Comparison of ENCODE assay signal across 23 cellular contexts in genomic region chr4:129046055-129046959, GRCh38. TPM values are rescaled to one million over a fixed set of nuclear protein-coding genes. Genes with fewer than 3 reads are reported as not detected.
A peak's percentile ranks its signal among the peaks of the same experiment; 100 is the strongest.
DNase-seq lines count a peak whose midpoint lies in the region; ATAC-seq and TF ChIP-seq lines count a peak whose summit lies in the region.
"Had no signal": no experiment of that assay in that cellular context is flagged by ENCODE, and none has a peak within 500 bp of the region (broad histone marks: within the 10 kb centered on the region; RNA-seq: fewer than 3 reads in every experiment).

No MANE protein-coding gene starts in this region.

- H4K20me1 ChIP-seq in Karpas-422 (ENCODE audit: insufficient read depth, low read depth, low read length) (no peaks in the 10 kb centered on the region), GM23338 (replicated peaks; ENCODE audit: insufficient read depth) (no peaks in the 10 kb centered on the region)

- TF ChIP-seq CTCF in GM23338 (conservative IDR thresholded peaks at IDR 0.05; ENCODE audit: low read depth in 2 of 2) (no peak), upper lobe of left lung (IDR thresholded peaks at IDR 0.05) (no peak)

- no peaks in the 10 kb centered on the region for H3K27me3 ChIP-seq in Karpas-422 (ENCODE audit: low read length)
- no peaks in the 10 kb centered on the region for H3K27me3 ChIP-seq in GM23338 (ENCODE audit: insufficient read depth)
- no peaks in the 10 kb centered on the region for H3K27me3 ChIP-seq in upper lobe of left lung
- H3K27me3 ChIP-seq: cardiac muscle cell, esophagus muscularis mucosa, uterus had no signal

- H3K36me3 Mint-ChIP-seq in activated T-cell treated with anti-CD3 and anti-CD28 coated beads, Interleukin-2, amount 50 U/mL, for 72 hours (ENCODE audit: insufficient read depth in 2 of 2): peaks cover 3 to 5% of the 10 kb centered on the region in 2 donors
- peaks cover 3 to 10% of the 10 kb centered on the region in 2 donors for H3K36me3 Mint-ChIP-seq in stimulated activated naive B cell treated with anti-CD40 and anti-IgM and Interleukin-4, amounts not matched to agents 10 μg/mL and 1 μg/mL and 100 μg/mL, for 72 hours
- H3K36me3 Mint-ChIP-seq in GM23338 (ENCODE audit: low read depth): peaks cover 1% of the 10 kb centered on the region; the same call in 2 of the 3 replicates
- H3K36me3 Mint-ChIP-seq: activated naive CD8-positive, alpha-beta T cell; CD4-positive, CD25-positive, alpha-beta regulatory T cell had no signal

- no peak overlapping the region for H3K27ac Mint-ChIP-seq in activated T-cell treated with anti-CD3 and anti-CD28 coated beads, Interleukin-2, amount 50 U/mL, for 72 hours
- H3K27ac Mint-ChIP-seq in stimulated activated naive B cell treated with anti-CD40 and anti-IgM and Interleukin-4, amounts not matched to agents 10 μg/mL and 1 μg/mL and 100 μg/mL, for 72 hours: no peak overlapping the region
- no peak overlapping the region for H3K27ac Mint-ChIP-seq in GM23338
- H3K27ac Mint-ChIP-seq: activated naive CD8-positive, alpha-beta T cell; memory B cell; nephron; stimulated activated naive CD8-positive, alpha-beta T cell treated with anti-CD3 and anti-CD28 coated beads, Interleukin-15, Interleukin-2, amounts not matched to agents 100 ng/mL and 50 ng/mL, for 24 hours had no signal

- peaks cover 2 to 7% of the 10 kb centered on the region in 2 donors for H3K9me3 Mint-ChIP-seq in activated T-cell treated with anti-CD3 and anti-CD28 coated beads, Interleukin-2, amount 50 U/mL, for 72 hours
- peaks cover 10 to 11% of the 10 kb centered on the region in 2 donors for H3K9me3 Mint-ChIP-seq in stimulated activated naive B cell treated with anti-CD40 and anti-IgM and Interleukin-4, amounts not matched to agents 10 μg/mL and 1 μg/mL and 100 μg/mL, for 72 hours
- H3K9me3 Mint-ChIP-seq in GM23338: peaks cover 17% of the 10 kb centered on the region; the same call in 2 of the 3 replicates

- no peak overlapping the region for H3K9ac ChIP-seq in Karpas-422 (ENCODE audit: low read length)

- H3K27ac ChIP-seq in Karpas-422 (ENCODE audit: low read length) (0 out of 2 replicates have a peak overlapping the region, but pooled peaks have one; percentile 13), GM23338 (ENCODE audit: low read depth) (no peak overlapping the region), upper lobe of left lung (no peak overlapping the region)
- H3K27ac ChIP-seq: cardiac muscle cell, esophagus muscularis mucosa, HL-60, uterus had no signal

- H3K4me1 Mint-ChIP-seq in activated T-cell treated with anti-CD3 and anti-CD28 coated beads, Interleukin-2, amount 50 U/mL, for 72 hours (ENCODE audit: low read depth): peaks cover 16% of the 10 kb centered on the region
- peaks cover 0 to 5% of the 10 kb centered on the region in 2 donors for H3K4me1 Mint-ChIP-seq in stimulated activated naive B cell treated with anti-CD40 and anti-IgM and Interleukin-4, amounts not matched to agents 10 μg/mL and 1 μg/mL and 100 μg/mL, for 72 hours
- no peaks in the 10 kb centered on the region for H3K4me1 Mint-ChIP-seq in GM23338
- H3K4me1 Mint-ChIP-seq: nephron had no signal

- H3K4me2 ChIP-seq in Karpas-422 (ENCODE audit: low read depth, low read length, poor library complexity, severe bottlenecking) (no peak overlapping the region), GM23338 (no peak overlapping the region)

- peak; percentile 94 to 96 for ATAC-seq in activated T-cell treated with anti-CD3 and anti-CD28 coated beads, Interleukin-2, amount 50 U/mL, for 72 hours (replicated peaks in 1 of 2)
- ATAC-seq in HG02642 (IDR thresholded peaks at IDR 0.05; ENCODE audit: poor library complexity, unreplicated experiment) (peak; percentile 69), GM23338 (no peak), upper lobe of left lung (ENCODE audit: low FRiP score in 2 of 2) (no peak)
- peak; percentile 63 to 68 for ATAC-seq in stimulated activated naive B cell treated with anti-CD40 and anti-IgM and Interleukin-4, amounts not matched to agents 10 μg/mL and 1 μg/mL and 100 μg/mL, for 72 hours (replicated peaks)
- ATAC-seq: Right ventricle myocardium inferior had no signal

- peaks cover 64% of the 10 kb centered on the region for H3K79me2 ChIP-seq in Karpas-422 (ENCODE audit: low read length)
- no peaks in the 10 kb centered on the region for H3K79me2 ChIP-seq in GM23338 (replicated peaks; ENCODE audit: insufficient read depth)

- H3K4me3 Mint-ChIP-seq in activated T-cell treated with anti-CD3 and anti-CD28 coated beads, Interleukin-2, amount 50 U/mL, for 72 hours: no peak overlapping the region
- H3K4me3 Mint-ChIP-seq in stimulated activated naive B cell treated with anti-CD40 and anti-IgM and Interleukin-4, amounts not matched to agents 10 μg/mL and 1 μg/mL and 100 μg/mL, for 72 hours: no peak overlapping the region
- H3K4me3 Mint-ChIP-seq in GM23338: no peak overlapping the region
- H3K4me3 Mint-ChIP-seq: activated naive CD8-positive, alpha-beta T cell; CD4-positive, CD25-positive, alpha-beta regulatory T cell; memory B cell; nephron; stimulated activated naive CD8-positive, alpha-beta T cell treated with anti-CD3 and anti-CD28 coated beads, Interleukin-15, Interleukin-2, amounts not matched to agents 100 ng/mL and 50 ng/mL, for 24 hours had no signal

- no peak for TF ChIP-seq POLR2A in upper lobe of left lung (IDR thresholded peaks at IDR 0.05)

- no peak overlapping the region for H2AFZ ChIP-seq in Karpas-422 (ENCODE audit: low read length)
- no peak overlapping the region for H2AFZ ChIP-seq in GM23338

- H3F3A ChIP-seq in GM23338 (replicated peaks; ENCODE audit: low read depth): no peaks in the 10 kb centered on the region

- no peaks in the 10 kb centered on the region for H3K9me2 ChIP-seq in Karpas-422 (replicated peaks; ENCODE audit: insufficient read depth, low read length)
- H3K9me2 ChIP-seq in GM23338 (ENCODE audit: insufficient read depth): no peaks in the 10 kb centered on the region

- no peaks in the 10 kb centered on the region for H3K27me3 Mint-ChIP-seq in activated T-cell treated with anti-CD3 and anti-CD28 coated beads, Interleukin-2, amount 50 U/mL, for 72 hours (ENCODE audit: low read depth)
- no peaks in the 10 kb centered on the region for H3K27me3 Mint-ChIP-seq in stimulated activated naive B cell treated with anti-CD40 and anti-IgM and Interleukin-4, amounts not matched to agents 10 μg/mL and 1 μg/mL and 100 μg/mL, for 72 hours
- peaks cover 2% of the 10 kb centered on the region for H3K27me3 Mint-ChIP-seq in GM23338 (ENCODE audit: insufficient read depth, low read depth, poor library complexity)
- H3K27me3 Mint-ChIP-seq: activated naive CD8-positive, alpha-beta T cell; CD4-positive, CD25-positive, alpha-beta regulatory T cell; memory B cell; stimulated activated naive CD8-positive, alpha-beta T cell treated with anti-CD3 and anti-CD28 coated beads, Interleukin-15, Interleukin-2, amounts not matched to agents 100 ng/mL and 50 ng/mL, for 24 hours had no signal

- H3K9me3 ChIP-seq in Karpas-422 (ENCODE audit: low read length): no peaks in the 10 kb centered on the region; the same call in 1 of the 2 replicates
- peaks cover 0 to 13% (median 5%) of the 10 kb centered on the region in 4 donors for H3K9me3 ChIP-seq in upper lobe of left lung

- 87 to 96% methylated on average over 1 of the region's 1 CpG for whole genome bisulfite sequencing in upper lobe of left lung, 2 donors

- no peak for DNase-seq in activated T-cell treated with anti-CD3 and anti-CD28 coated beads, Interleukin-2, amount 50 U/mL, for 72 hours
- DNase-seq in activated T-cell treated with anti-CD3 and anti-CD28 coated beads, Interleukin-2, amount 50 U/mL, for 48 hours: no peak
- DNase-seq in Karpas-422 (no peak), GM23338 (ENCODE audit: low spot score) (no peak), upper lobe of left lung (no peak), NCI-H524 (lab: John Stamatoyannopoulos, UW) (no peak)
- no peak for DNase-seq in stimulated activated naive B cell treated with anti-CD40 and anti-IgM and Interleukin-4, amounts not matched to agents 10 μg/mL and 1 μg/mL and 100 μg/mL, for 72 hours
- DNase-seq: ACHN; activated CD8-positive, alpha-beta memory T cell treated with anti-CD3 and anti-CD28 coated beads, Interleukin-2, amount 50 U/mL, for 48 hours; CD4-positive, CD25-positive, alpha-beta regulatory T cell; head of caudate nucleus; kidney; NCI-H1105 treated with DMSO at 0.1 percent for 48 hours; uterus had no signal

- H3K4me3 ChIP-seq in Karpas-422 (ENCODE audit: low read length) (no peak overlapping the region), GM23338 (no peak overlapping the region), upper lobe of left lung (no peak overlapping the region)
- H3K4me3 ChIP-seq: cardiac muscle cell, esophagus muscularis mucosa, uterus had no signal

- no peak for TF ChIP-seq EP300 in upper lobe of left lung (IDR thresholded peaks at IDR 0.05)

- H3K36me3 ChIP-seq in Karpas-422 (ENCODE audit: insufficient read depth, low read length) (peaks cover 5% of the 10 kb centered on the region; the same call in 1 of the 2 replicates), GM23338 (ENCODE audit: insufficient read depth) (no peaks in the 10 kb centered on the region), upper lobe of left lung (no peaks in the 10 kb centered on the region)
- H3K36me3 ChIP-seq: cardiac muscle cell, uterus had no signal

- H3K4me1 ChIP-seq in Karpas-422 (ENCODE audit: low read length) (no peaks in the 10 kb centered on the region), GM23338 (ENCODE audit: insufficient read depth) (no peaks in the 10 kb centered on the region), upper lobe of left lung (no peaks in the 10 kb centered on the region)
- H3K4me1 ChIP-seq: esophagus muscularis mucosa, uterus had no signal

TF ChIP-seq in GM23338, 12 proteins besides CTCF, POLR2A, EP300 and RAD21:
- TF ChIP-seq POLR2AphosphoS5 (IDR thresholded peaks at IDR 0.05; ENCODE audit: low read depth) (no peak), STAT1 (IDR thresholded peaks at IDR 0.05; ENCODE audit: unreplicated experiment) (no peak), NANOG (IDR thresholded peaks at IDR 0.05; ENCODE audit: borderline replicate concordance) (no peak)

RNA-seq across cellular contexts. Expression of gene SCLT1, which starts 47.0 kb away (rescaled TPM):
- 10 to 100 TPM; 24.5 to 25.6 TPM for total RNA-seq in activated T-cell treated with anti-CD3 and anti-CD28 coated beads, Interleukin-2, amount 50 U/mL, for 72 hours
- total RNA-seq in Karpas-422 (2014; rRNA removed; shearing (Covaris generic); ENCODE audit: low replicate concordance): 54.1 and 79.9 TPM in 2 replicates
- total RNA-seq in GM23338 (2014; rRNA removed; shearing (Covaris generic)): 14.5 and 18.5 TPM in 2 replicates
- 15.1 and 18.9 TPM in 2 replicates for polyA plus RNA-seq in GM23338 (2016; fragmentation: Nextera tagmentation; extraction: Ambion mirVana)
- 10 to 100 TPM in 5 of 6 donors, 1 to 10 TPM in 1; 7.9 to 27.2 (median 14.2) TPM for total RNA-seq in upper lobe of left lung

RNA-seq across cellular contexts. Expression of gene C4orf33, which starts 49.6 kb away (rescaled TPM):
- 10 to 100 TPM; 22.1 to 26.8 TPM for total RNA-seq in activated T-cell treated with anti-CD3 and anti-CD28 coated beads, Interleukin-2, amount 50 U/mL, for 72 hours
- 13.0 and 21.9 TPM in 2 replicates for total RNA-seq in Karpas-422 (2014; rRNA removed; shearing (Covaris generic); ENCODE audit: low replicate concordance)
- total RNA-seq in GM23338 (2014; rRNA removed; shearing (Covaris generic)): 4.2 and 4.7 TPM in 2 replicates
- 4.4 TPM in 2 replicates for polyA plus RNA-seq in GM23338 (2016; fragmentation: Nextera tagmentation; extraction: Ambion mirVana)
- total RNA-seq in upper lobe of left lung: 10 to 100 TPM in 4 of 6 donors, 1 to 10 TPM in 2; 5.0 to 16.9 (median 10.9) TPM

Comparison
In these comparisons a context has a peak if more than half of its experiments do, and no peak if none do; other contexts are left out.
1. ATAC-seq: peak in activated T-cell treated with anti-CD3 and anti-CD28 coated beads, Interleukin-2, amount 50 U/mL, for 72 hours (2 of 2), HG02642 (single experiment) and stimulated activated naive B cell treated with anti-CD40 and anti-IgM and Interleukin-4, amounts not matched to agents 10 μg/mL and 1 μg/mL and 100 μg/mL, for 72 hours (2 of 2); none in GM23338 (single experiment) and upper lobe of left lung (0 of 2).